8 cellular contexts compared by ENCODE assay signal in genomic region chr7:156950381-156950858, GRCh38. TPM values are rescaled to one million over a fixed set of nuclear protein-coding genes. Genes with fewer than 3 reads are reported as not detected.
DNase-seq lines count a peak whose midpoint lies in the region; ATAC-seq and TF ChIP-seq lines count a peak whose summit lies in the region.

No MANE protein-coding gene starts in this region.

- peaks cover 59% of the 10 kb centered on the region for H3K79me2 ChIP-seq in KMS-11 (ENCODE audit: insufficient read depth, low read depth)

- intact Hi-C loops in mucosa of descending colon (cut with DNase I, micrococcal nuclease), result loop anchor here in 1 of 2 donors (10.0 kb wide), 1 partner anchor 324 kb away; no protein-coding TSS in a partner anchor

- H3K9ac ChIP-seq in BLaER1 treated with 17β-estradiol and CSF1 and Interleukin-3, amounts not matched to agents 10 nM and 100 nM, result peak overlapping the region; percentile 83 to 96 (median 92)
- peak overlapping the region; percentile 94 for H3K9ac ChIP-seq in KMS-11

- in situ Hi-C loops in brain microvascular endothelial cell (cut with HindIII; ENCODE audit: low pct_ligation_motif_present, low sequenced_read_pairs), result no loop called here

- H3K4me2 ChIP-seq in BLaER1 treated with 17β-estradiol and CSF1 and Interleukin-3, amounts not matched to agents 10 nM and 100 nM, result peak overlapping the region; percentile 90 to 98 (median 95)
- H3K4me2 ChIP-seq in KMS-11, result peak overlapping the region; percentile 85

- TF ChIP-seq CTCF in KMS-11 (conservative IDR thresholded peaks at IDR 0.05; ENCODE audit: low read depth, low read length), result no peak
- TF ChIP-seq CTCF in brain microvascular endothelial cell (IDR thresholded peaks at IDR 0.05; ENCODE audit: low read depth, low read length, missing control alignments), result no peak
- no peak for TF ChIP-seq CTCF in mucosa of descending colon (IDR thresholded peaks at IDR 0.05)

- no peak for ATAC-seq in mucosa of descending colon

- H3K9me3 ChIP-seq in BLaER1 treated with 17β-estradiol and CSF1 and Interleukin-3, amounts not matched to agents 10 nM and 100 nM (replicated peaks in 1 of 11), result peaks cover 0 to 7% (median 0%) of the 10 kb centered on the region in 11 experiments; a peak in 3 of 22 replicates
- no peaks in the 10 kb centered on the region for H3K9me3 ChIP-seq in mucosa of descending colon

- DNase-seq in brain microvascular endothelial cell (no peak), mucosa of descending colon (no peak), DMS53 (lab: John Stamatoyannopoulos, UW) (no peak), DMS153 (lab: John Stamatoyannopoulos, UW) (no peak), GM19238 (ENCODE audit: insufficient read length, low spot score) (no peak)
- DNase-seq in stimulated activated CD4-positive, alpha-beta T cell treated with anti-CD3 and anti-CD28 coated beads, Interleukin-15, amount 100 ng/mL, for 24 hours, result no peak

- H3K27me3 ChIP-seq in BLaER1 treated with 17β-estradiol and CSF1 and Interleukin-3, amounts not matched to agents 10 nM and 100 nM, result peaks cover 0 to 21% (median 10%) of the 10 kb centered on the region in 11 experiments; a peak in 11 of 22 replicates
- H3K27me3 ChIP-seq in KMS-11 (ENCODE audit: insufficient read depth, low read depth) (no peaks in the 10 kb centered on the region), brain microvascular endothelial cell (replicated peaks) (no peaks in the 10 kb centered on the region)

- peaks cover 21 to 59% (median 57%) of the 10 kb centered on the region in 11 experiments; a peak in 20 of 22 replicates for H4K20me1 ChIP-seq in BLaER1 treated with 17β-estradiol and CSF1 and Interleukin-3, amounts not matched to agents 10 nM and 100 nM
- H4K20me1 ChIP-seq in KMS-11 (ENCODE audit: insufficient read depth), result peaks cover 28% of the 10 kb centered on the region

- peaks cover 32 to 37% (median 36%) of the 10 kb centered on the region in 11 experiments for H3K36me3 ChIP-seq in BLaER1 treated with 17β-estradiol and CSF1 and Interleukin-3, amounts not matched to agents 10 nM and 100 nM
- H3K36me3 ChIP-seq in KMS-11 (ENCODE audit: insufficient read depth) (peaks cover 32% of the 10 kb centered on the region), brain microvascular endothelial cell (replicated peaks) (peaks cover 33% of the 10 kb centered on the region), mucosa of descending colon (ENCODE audit: low read depth) (no peaks in the 10 kb centered on the region)

- H2AFZ ChIP-seq in KMS-11 (ENCODE audit: low read depth), result peak overlapping the region; percentile 98

- H3K4me1 ChIP-seq in BLaER1 treated with 17β-estradiol and CSF1 and Interleukin-3, amounts not matched to agents 10 nM and 100 nM, result peaks cover 23 to 31% (median 29%) of the 10 kb centered on the region in 10 experiments
- H3K4me1 ChIP-seq in KMS-11 (ENCODE audit: low read depth, poor library complexity, severe bottlenecking) (peaks cover 23% of the 10 kb centered on the region), mucosa of descending colon (ENCODE audit: low read depth) (peaks cover 20% of the 10 kb centered on the region)

- peak overlapping the region; percentile 79 to 100 (median 94) for H3K4me3 ChIP-seq in BLaER1 treated with 17β-estradiol and CSF1 and Interleukin-3, amounts not matched to agents 10 nM and 100 nM
- peak overlapping the region; percentile 71 for H3K4me3 ChIP-seq in KMS-11 (IDR thresholded peaks at IDR 0.05; ENCODE audit: insufficient read depth, low read depth, low read length)
- H3K4me3 ChIP-seq in brain microvascular endothelial cell (ENCODE audit: low read depth, low read length), result peak overlapping the region; percentile 85
- peak overlapping the region; percentile 95 for H3K4me3 ChIP-seq in mucosa of descending colon

- H3K27ac ChIP-seq in BLaER1 treated with 17β-estradiol and CSF1 and Interleukin-3, amounts not matched to agents 10 nM and 100 nM, result peak overlapping the region in 10 of 11 experiments; percentile 65 to 92 (median 88); a peak in 20 of 22 replicates
- peak overlapping the region; percentile 78 for H3K27ac ChIP-seq in KMS-11
- peak overlapping the region; percentile 64 for H3K27ac ChIP-seq in brain microvascular endothelial cell

RNA-seq across cellular contexts. Expression of gene NOM1, which starts 0.9 kb away (rescaled TPM):
- 10 to 100 TPM; 13.9 to 20.9 (median 15.9) TPM for total RNA-seq in mucosa of descending colon

RNA-seq across cellular contexts. Expression of gene LMBR1, which starts 57.4 kb away (rescaled TPM):
- 10 to 100 TPM; 40.5 to 56.3 (median 44.9) TPM for total RNA-seq in mucosa of descending colon
